8 cellular contexts compared by ENCODE assay signal in genomic region chrX:20140410-20140809, GRCh38. TPM values are rescaled to one million over a fixed set of nuclear protein-coding genes. Genes with fewer than 3 reads are reported as not detected.
A peak's percentile ranks its signal among the peaks of the same experiment; 100 is the strongest.
DNase-seq lines count a peak whose midpoint lies in the region; ATAC-seq and FAIRE-seq lines count a peak whose summit lies in the region.

No MANE protein-coding gene starts in this region.

- peak overlapping the region; percentile 97 for H3K9ac ChIP-seq in mesenchymal stem cell (ENCODE audit: low read length)

- H3K27me3 Mint-ChIP-seq in stimulated activated naive CD8-positive, alpha-beta T cell treated with anti-CD3 and anti-CD28 coated beads, Interleukin-15, Interleukin-2, amounts not matched to agents 100 ng/mL and 50 ng/mL, for 24 hours, result no peaks in the 10 kb centered on the region
- H3K27me3 Mint-ChIP-seq in activated naive CD8-positive, alpha-beta T cell treated with anti-CD3 and anti-CD28 coated beads, Interleukin-2, amount 50 U/mL, for 24 hours, result no peaks in the 10 kb centered on the region

- H2AK5ac ChIP-seq in mesenchymal stem cell (ENCODE audit: low read length, severe bottlenecking), result no peak overlapping the region

- H3K27ac ChIP-seq in mesenchymal stem cell (ENCODE audit: low read length, poor library complexity, severe bottlenecking), result no peak overlapping the region

- no peaks in the 10 kb centered on the region for H3K9me3 ChIP-seq in mesenchymal stem cell (ENCODE audit: control insufficient read depth, low read length)

- H2BK12ac ChIP-seq in mesenchymal stem cell (ENCODE audit: low read length in 2 of 2), result no peak overlapping the region

- H3K23ac ChIP-seq in mesenchymal stem cell (ENCODE audit: low read length in 2 of 2), result no peak overlapping the region

- peaks cover 38% of the 10 kb centered on the region for H3K36me3 Mint-ChIP-seq in stimulated activated naive CD8-positive, alpha-beta T cell treated with anti-CD3 and anti-CD28 coated beads, Interleukin-15, Interleukin-2, amounts not matched to agents 100 ng/mL and 50 ng/mL, for 24 hours (ENCODE audit: low read depth)
- H3K36me3 Mint-ChIP-seq in activated naive CD8-positive, alpha-beta T cell treated with anti-CD3 and anti-CD28 coated beads, Interleukin-2, amount 50 U/mL, for 24 hours (ENCODE audit: low read depth), result peaks cover 43% of the 10 kb centered on the region

- H2BK15ac ChIP-seq in mesenchymal stem cell (ENCODE audit: low read depth, poor library complexity, severe bottlenecking), result no peak overlapping the region

- no peak overlapping the region for H4K8ac ChIP-seq in mesenchymal stem cell (ENCODE audit: low read length)

- peak overlapping the region; percentile 26 for H3K27ac Mint-ChIP-seq in stimulated activated naive CD8-positive, alpha-beta T cell treated with anti-CD3 and anti-CD28 coated beads, Interleukin-15, Interleukin-2, amounts not matched to agents 100 ng/mL and 50 ng/mL, for 24 hours
- peak overlapping the region; percentile 75 for H3K27ac Mint-ChIP-seq in activated naive CD8-positive, alpha-beta T cell treated with anti-CD3 and anti-CD28 coated beads, Interleukin-2, amount 50 U/mL, for 24 hours

- H3K9me3 Mint-ChIP-seq in stimulated activated naive CD8-positive, alpha-beta T cell treated with anti-CD3 and anti-CD28 coated beads, Interleukin-15, Interleukin-2, amounts not matched to agents 100 ng/mL and 50 ng/mL, for 24 hours, result no peaks in the 10 kb centered on the region
- peaks cover 3% of the 10 kb centered on the region for H3K9me3 Mint-ChIP-seq in activated naive CD8-positive, alpha-beta T cell treated with anti-CD3 and anti-CD28 coated beads, Interleukin-2, amount 50 U/mL, for 24 hours

- no peak for ATAC-seq in stimulated activated naive CD8-positive, alpha-beta T cell treated with anti-CD3 and anti-CD28 coated beads, Interleukin-15, Interleukin-2, amounts not matched to agents 100 U/mL and 50 U/mL, for 24 hours
- ATAC-seq in activated naive CD8-positive, alpha-beta T cell treated with anti-CD3 and anti-CD28 coated beads, Interleukin-2, amount 50 U/mL, for 24 hours, result no peak
- ATAC-seq in HG03442 (IDR thresholded peaks at IDR 0.05; ENCODE audit: unreplicated experiment) (no peak), HG03135 (IDR thresholded peaks at IDR 0.05; ENCODE audit: unreplicated experiment) (no peak), GM18907 (IDR thresholded peaks at IDR 0.05; ENCODE audit: unreplicated experiment) (no peak)

- no peak overlapping the region for H4K91ac ChIP-seq in mesenchymal stem cell (ENCODE audit: low read length)

- H3K4me2 ChIP-seq in mesenchymal stem cell (ENCODE audit: low read length, poor library complexity, severe bottlenecking), result peak overlapping the region; percentile 50

- H2BK120ac ChIP-seq in mesenchymal stem cell (ENCODE audit: low read depth, low read length), result no peak overlapping the region

- no peak overlapping the region for H3K4ac ChIP-seq in mesenchymal stem cell (ENCODE audit: low read depth in 1 of 2, low read length in 2 of 2)

- H3K4me1 Mint-ChIP-seq in stimulated activated naive CD8-positive, alpha-beta T cell treated with anti-CD3 and anti-CD28 coated beads, Interleukin-15, Interleukin-2, amounts not matched to agents 100 ng/mL and 50 ng/mL, for 24 hours (ENCODE audit: low read depth), result peaks cover 53% of the 10 kb centered on the region
- H3K4me1 Mint-ChIP-seq in activated naive CD8-positive, alpha-beta T cell treated with anti-CD3 and anti-CD28 coated beads, Interleukin-2, amount 50 U/mL, for 24 hours, result peaks cover 56% of the 10 kb centered on the region

- FAIRE-seq in frontal cortex (lab: Jason Lieb, UNC), result no peak

- H2BK5ac ChIP-seq in mesenchymal stem cell (ENCODE audit: low read depth, low read length, poor library complexity, severe bottlenecking), result no peak overlapping the region

- no peaks in the 10 kb centered on the region for H3K27me3 ChIP-seq in mesenchymal stem cell (ENCODE audit: control insufficient read depth in 1 of 2, insufficient read depth in 1 of 2, low read length in 2 of 2)

- H3K36me3 ChIP-seq in mesenchymal stem cell (ENCODE audit: control insufficient read depth in 1 of 2, insufficient read depth in 2 of 2, low read depth in 1 of 2, low read length in 2 of 2), result peaks cover 3 to 40% of the 10 kb centered on the region in 2 experiments

- H3K4me1 ChIP-seq in mesenchymal stem cell (ENCODE audit: control insufficient read depth, insufficient read depth, low read depth, low read length), result peaks cover 1% of the 10 kb centered on the region

- no peak for DNase-seq in stimulated activated naive CD8-positive, alpha-beta T cell treated with anti-CD3 and anti-CD28 coated beads, Interleukin-15, Interleukin-2, amounts not matched to agents 100 U/mL and 50 U/mL, for 24 hours
- DNase-seq in activated naive CD8-positive, alpha-beta T cell treated with anti-CD3 and anti-CD28 coated beads, Interleukin-2, amount 50 U/mL, for 24 hours, result no peak
- DNase-seq in mesenchymal stem cell (no peak), frontal cortex (ENCODE audit: low spot score in 2 of 2) (no peak)

- H3K4me3 Mint-ChIP-seq in stimulated activated naive CD8-positive, alpha-beta T cell treated with anti-CD3 and anti-CD28 coated beads, Interleukin-15, Interleukin-2, amounts not matched to agents 100 ng/mL and 50 ng/mL, for 24 hours, result peak overlapping the region; percentile 91
- H3K4me3 Mint-ChIP-seq in activated naive CD8-positive, alpha-beta T cell treated with anti-CD3 and anti-CD28 coated beads, Interleukin-2, amount 50 U/mL, for 24 hours, result peak overlapping the region; percentile 86

- H2AFZ ChIP-seq in mesenchymal stem cell (ENCODE audit: low read depth, low read length), result no peak overlapping the region

- H3K79me1 ChIP-seq in mesenchymal stem cell (replicated peaks; ENCODE audit: low read length, poor library complexity, severe bottlenecking), result no peaks in the 10 kb centered on the region

- no peak overlapping the region for H3K14ac ChIP-seq in mesenchymal stem cell (ENCODE audit: low read length in 2 of 2)

- no CpG with 5 or more reads among the region's 3 CpGs for WGBS in mesenchymal stem cell

- H3K4me3 ChIP-seq in mesenchymal stem cell (ENCODE audit: insufficient read depth in 1 of 2, low read depth in 1 of 2, low read length in 2 of 2), result peak overlapping the region in 1 of 2 experiments; percentile 99

- no peak overlapping the region for H3K18ac ChIP-seq in mesenchymal stem cell (ENCODE audit: low read depth in 1 of 2, low read length in 2 of 2)

RNA-seq across cellular contexts. Expression of gene EIF1AX, which starts 1.2 kb away (rescaled TPM):
- 25.7 TPM for polyA plus RNA-seq in mesenchymal stem cell (2013, experiment 1 of 2)
- polyA plus RNA-seq in mesenchymal stem cell (2013, experiment 2 of 2), result 27.9 TPM
- total RNA-seq in frontal cortex, result 91.7 TPM

RNA-seq across cellular contexts. Expression of gene MAP7D2, which starts 23.7 kb away (rescaled TPM):
- 0.06 TPM for polyA plus RNA-seq in mesenchymal stem cell (2013, experiment 1 of 2)
- polyA plus RNA-seq in mesenchymal stem cell (2013, experiment 2 of 2), result 0.12 TPM
- total RNA-seq in frontal cortex, result 11.4 TPM
